ENCODE assay signal across 15 cellular contexts in the genomic region with DNA sequence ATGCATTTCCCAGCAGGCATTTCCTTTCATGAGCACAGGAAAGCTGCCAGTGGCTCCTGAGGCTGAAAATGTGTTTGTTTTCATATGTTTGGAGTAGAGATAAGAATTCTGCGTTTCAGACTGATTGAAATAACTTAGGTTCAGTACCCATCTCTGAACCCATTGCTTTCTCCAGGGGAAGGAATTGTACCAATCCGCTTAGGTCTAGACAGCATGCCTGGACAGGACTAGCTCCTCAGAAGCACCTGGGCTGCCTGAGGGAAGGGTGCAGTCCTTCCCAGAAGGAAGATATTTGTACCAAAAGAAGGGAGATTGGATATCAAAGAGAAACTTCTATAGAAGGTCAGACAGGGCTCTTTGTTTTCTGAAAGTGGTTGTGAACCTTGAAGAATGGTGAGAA.
"Had no signal": no experiment of that assay in that cellular context is flagged by ENCODE, and none has a peak within 500 bp of the region (broad histone marks: within the 10 kb centered on the region; RNA-seq: fewer than 3 reads in every experiment).

No MANE protein-coding gene starts in this region.

- H3K27ac ChIP-seq: gastroesophageal sphincter, neutrophil, psoas muscle, spleen had no signal

- H3K4me3 Mint-ChIP-seq: dendritic cell treated with granulocyte-macrophage colony-stimulating factor and Interleukin-4, amounts not matched to agents 40 ng/mL and 50 ng/mL, for 4 days; naive thymus-derived CD8-positive, alpha-beta T cell; stimulated activated naive B cell treated with anti-CD40 and anti-IgM and Interleukin-4, amounts not matched to agents 10 μg/mL and 1 μg/mL and 100 μg/mL, for 72 hours; type B pancreatic cell had no signal

- H3K4me3 ChIP-seq: gastroesophageal sphincter, lung, psoas muscle, spleen had no signal

- H3K9me3 Mint-ChIP-seq: dendritic cell treated with granulocyte-macrophage colony-stimulating factor and Interleukin-4, amounts not matched to agents 40 ng/mL and 50 ng/mL, for 4 days; type B pancreatic cell had no signal

- H3K9me3 ChIP-seq: gastroesophageal sphincter, neutrophil, psoas muscle, spleen had no signal

- H3K27ac Mint-ChIP-seq: dendritic cell treated with granulocyte-macrophage colony-stimulating factor and Interleukin-4, amounts not matched to agents 40 ng/mL and 50 ng/mL, for 4 days; naive thymus-derived CD8-positive, alpha-beta T cell; stimulated activated naive B cell treated with anti-CD40 and anti-IgM and Interleukin-4, amounts not matched to agents 10 μg/mL and 1 μg/mL and 100 μg/mL, for 72 hours; type B pancreatic cell had no signal

- H3K27me3 ChIP-seq: gastroesophageal sphincter, neutrophil, spleen had no signal

- DNase-seq: cerebellar nuclear complex; left colon; left ventricle myocardium superior; naive thymus-derived CD8-positive, alpha-beta T cell; psoas muscle; spleen; stimulated activated CD4-positive, alpha-beta T cell treated with anti-CD3 and anti-CD28 coated beads, Interleukin-15, amount 100 ng/mL, for 24 hours; stimulated activated CD4-positive, alpha-beta T cell treated with anti-CD3 and anti-CD28 coated beads, Interleukin-1b, Interleukin-23, amount 100 ng/mL, for 48 hours; stimulated activated CD4-positive, alpha-beta T cell treated with anti-CD3 and anti-CD28 coated beads, Interleukin-4, amount 100 ng/mL, for 24 hours; stimulated activated naive B cell treated with anti-CD40 and anti-IgM and Interleukin-4, amounts not matched to agents 10 μg/mL and 1 μg/mL and 100 μg/mL, for 72 hours had no signal

- H3K27me3 Mint-ChIP-seq: dendritic cell treated with granulocyte-macrophage colony-stimulating factor and Interleukin-4, amounts not matched to agents 40 ng/mL and 50 ng/mL, for 4 days; stimulated activated naive B cell treated with anti-CD40 and anti-IgM and Interleukin-4, amounts not matched to agents 10 μg/mL and 1 μg/mL and 100 μg/mL, for 72 hours; type B pancreatic cell had no signal

- H3K4me1 Mint-ChIP-seq: naive thymus-derived CD8-positive, alpha-beta T cell; stimulated activated naive B cell treated with anti-CD40 and anti-IgM and Interleukin-4, amounts not matched to agents 10 μg/mL and 1 μg/mL and 100 μg/mL, for 72 hours had no signal

- H3K4me1 ChIP-seq: psoas muscle, spleen had no signal

- H3K36me3 Mint-ChIP-seq: stimulated activated naive B cell treated with anti-CD40 and anti-IgM and Interleukin-4, amounts not matched to agents 10 μg/mL and 1 μg/mL and 100 μg/mL, for 72 hours; type B pancreatic cell had no signal

- H3K36me3 ChIP-seq: gastroesophageal sphincter, neutrophil, spleen had no signal
